ENCODE assay signal across 16 cellular contexts in genomic region chr5:130279386-130279785, GRCh38.
"Had no signal": no experiment of that assay in that cellular context is flagged by ENCODE, and none has a peak within 500 bp of the region (broad histone marks: within the 10 kb centered on the region; RNA-seq: fewer than 3 reads in every experiment).

No MANE protein-coding gene starts in this region.

- H3K9me3 Mint-ChIP-seq: activated CD4-positive, alpha-beta memory T cell treated with anti-CD3 and anti-CD28 coated beads, Interleukin-2, amount 10 ng/mL, durations not matched to agents 7 days and 5 days; activated naive CD8-positive, alpha-beta T cell treated with anti-CD3 and anti-CD28 coated beads for 36 hours had no signal

- H3K36me3 ChIP-seq: colonic mucosa, right atrium auricular region had no signal

- H3K4me3 Mint-ChIP-seq: activated CD4-positive, alpha-beta memory T cell treated with anti-CD3 and anti-CD28 coated beads, Interleukin-2, amount 10 ng/mL, durations not matched to agents 7 days and 5 days; activated naive CD8-positive, alpha-beta T cell treated with anti-CD3 and anti-CD28 coated beads for 36 hours; naive thymus-derived CD4-positive, alpha-beta T cell had no signal

- H3K27me3 Mint-ChIP-seq: activated CD4-positive, alpha-beta memory T cell treated with anti-CD3 and anti-CD28 coated beads, Interleukin-2, amount 10 ng/mL, durations not matched to agents 7 days and 5 days; activated naive CD8-positive, alpha-beta T cell treated with anti-CD3 and anti-CD28 coated beads for 36 hours had no signal

- H3K27ac ChIP-seq: colonic mucosa, right atrium auricular region had no signal

- H3K4me1 Mint-ChIP-seq: activated CD4-positive, alpha-beta memory T cell treated with anti-CD3 and anti-CD28 coated beads, Interleukin-2, amount 10 ng/mL, durations not matched to agents 7 days and 5 days; activated naive CD8-positive, alpha-beta T cell treated with anti-CD3 and anti-CD28 coated beads for 36 hours; naive thymus-derived CD4-positive, alpha-beta T cell had no signal

- H3K36me3 Mint-ChIP-seq: activated naive CD8-positive, alpha-beta T cell treated with anti-CD3 and anti-CD28 coated beads for 36 hours; naive thymus-derived CD4-positive, alpha-beta T cell had no signal

- H3K4me3 ChIP-seq: colonic mucosa, lung, right atrium auricular region had no signal

- H3K27ac Mint-ChIP-seq: activated CD4-positive, alpha-beta memory T cell treated with anti-CD3 and anti-CD28 coated beads, Interleukin-2, amount 10 ng/mL, durations not matched to agents 7 days and 5 days; activated naive CD8-positive, alpha-beta T cell treated with anti-CD3 and anti-CD28 coated beads for 36 hours; naive thymus-derived CD4-positive, alpha-beta T cell had no signal

- ATAC-seq: left colon; naive thymus-derived CD4-positive, alpha-beta T cell had no signal

- H3K27me3 ChIP-seq: colonic mucosa, right atrium auricular region had no signal

- DNase-seq: activated CD4-positive, alpha-beta memory T cell treated with anti-CD3 and anti-CD28 coated beads, Interleukin-2, amount 10 ng/mL, durations not matched to agents 7 days and 5 days; activated CD4-positive, alpha-beta T cell treated with anti-CD3 and anti-CD28 coated beads for 1 hour; activated gamma-delta T cell treated with Interleukin-2 at 50 U/mL for 16 hours; activated naive CD8-positive, alpha-beta T cell treated with anti-CD3 and anti-CD28 coated beads for 36 hours; activated T-cell treated with anti-CD3 and anti-CD28 coated beads, Interleukin-2, amount 50 U/mL, for 48 hours; anterior cingulate cortex; colonic mucosa; effector CD4-positive, alpha-beta T cell; left colon; naive thymus-derived CD4-positive, alpha-beta T cell; posterior cingulate gyrus; small intestine; SW 1271; trophoblast cell had no signal

- H3K9me3 ChIP-seq: colonic mucosa, right atrium auricular region had no signal

- H3K4me1 ChIP-seq: colonic mucosa, right atrium auricular region had no signal
